Comparison of ENCODE assay signal across 20 cellular contexts in genomic region chr6:170475118-170475517, GRCh38.
"Had no signal": no experiment of that assay in that cellular context is flagged by ENCODE, and none has a peak within 500 bp of the region (broad histone marks: within the 10 kb centered on the region; RNA-seq: fewer than 3 reads in every experiment).

No MANE protein-coding gene starts in this region.

- DNase-seq: activated B cell treated with CpG ODN at 0.5 μM for 24 hours; activated CD4-positive, alpha-beta T cell treated with anti-CD3 and anti-CD28 coated beads for 1 hour; activated CD4-positive, alpha-beta T cell treated with anti-CD3 and anti-CD28 coated beads, Interleukin-2, amount 10 ng/mL, durations not matched to agents 24 days and 14 days; activated CD4-positive, alpha-beta T cell treated with anti-CD3 and anti-CD28 coated beads, Interleukin-2, amount 50 U/mL, for 48 hours; activated CD8-positive, alpha-beta memory T cell treated with anti-CD3 and anti-CD28 coated beads, Interleukin-2, amount 10 ng/mL, durations not matched to agents 7 days and 5 days; activated effector memory CD4-positive, alpha-beta T cell treated with Interleukin-2 at 50 U/mL for 16 hours; activated naive CD4-positive, alpha-beta T cell; activated naive CD8-positive, alpha-beta T cell treated with anti-CD3 and anti-CD28 coated beads, Interleukin-2, amount 50 U/mL, for 24 hours; activated T-cell treated with anti-CD3 and anti-CD28 coated beads, Interleukin-2, amount 50 U/mL, for 24 hours; amygdala; NCI-H1092 treated with DMSO at 0.1 percent for 48 hours; NCI-H1417 treated with DMSO at 0.1 percent for 48 hours; NCI-H1694 treated with DMSO at 0.1 percent for 48 hours; NCI-H2081; NCI-H526; NCI-H774; SIG-M5; T-helper 2 cell; T1000 had no signal

- ATAC-seq: activated CD8-positive, alpha-beta memory T cell treated with anti-CD3 and anti-CD28 coated beads, Interleukin-2, amount 10 ng/mL, durations not matched to agents 7 days and 5 days; activated naive CD4-positive, alpha-beta T cell treated with anti-CD3 and anti-CD28 coated beads, Interleukin-2, amount 50 U/mL, for 72 hours; activated naive CD8-positive, alpha-beta T cell treated with anti-CD3 and anti-CD28 coated beads, Interleukin-2, amount 50 U/mL, for 24 hours had no signal
